In the genomic region with DNA sequence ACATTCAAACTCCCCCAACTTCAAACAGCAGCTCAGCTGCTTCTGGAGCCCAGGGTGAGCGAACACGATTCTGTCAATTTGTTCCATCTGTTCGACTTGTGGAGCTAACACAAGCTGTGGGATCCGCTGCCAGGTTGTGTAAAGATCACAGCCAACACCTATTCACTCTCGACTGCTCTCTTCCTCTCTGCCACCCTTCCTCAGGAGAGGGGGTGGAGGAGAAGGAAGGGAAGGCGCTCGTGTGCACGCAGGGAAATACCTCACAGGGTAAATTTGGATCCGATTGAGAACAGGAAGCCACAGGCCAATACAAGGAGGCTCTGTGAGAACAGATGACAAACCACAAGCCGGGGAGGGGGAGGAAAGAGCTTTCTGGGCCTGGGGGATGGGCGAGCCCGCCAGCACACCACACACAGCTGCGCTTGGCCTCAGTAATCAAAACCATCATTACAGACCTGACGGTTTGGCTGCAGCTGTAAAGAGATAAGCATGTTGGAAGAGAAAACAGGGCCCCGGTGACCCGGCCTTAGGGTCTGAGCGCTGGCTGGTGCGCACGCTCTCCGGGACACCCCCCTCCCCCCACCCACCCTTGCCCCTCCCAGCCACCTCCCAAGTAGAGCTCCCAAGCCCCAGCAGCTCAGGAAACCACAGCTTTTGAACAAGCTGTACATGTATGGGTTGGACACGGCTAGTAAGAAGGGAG, we compare ENCODE assay signal across 9 cellular contexts. TPM values are rescaled to one million over a fixed set of nuclear protein-coding genes. Genes with fewer than 3 reads are reported as not detected.
DNase-seq lines count a peak whose midpoint lies in the region; ATAC-seq lines count a peak whose summit lies in the region.
"Had no signal": no experiment of that assay in that cellular context is flagged by ENCODE, and none has a peak within 500 bp of the region (broad histone marks: within the 10 kb centered on the region; RNA-seq: fewer than 3 reads in every experiment).

No MANE protein-coding gene starts in this region.

- H3K27me3 Mint-ChIP-seq in activated CD4-positive, alpha-beta memory T cell treated with anti-CD3 and anti-CD28 coated beads, Interleukin-2, amount 10 ng/mL, durations not matched to agents 7 days and 5 days = peaks cover 18% of the 10 kb centered on the region

- H3K27ac Mint-ChIP-seq in activated CD4-positive, alpha-beta memory T cell treated with anti-CD3 and anti-CD28 coated beads, Interleukin-2, amount 10 ng/mL, durations not matched to agents 7 days and 5 days = peak overlapping the region; percentile 83

- peak; percentile 96 for ATAC-seq in HG03066 (IDR thresholded peaks at IDR 0.05; ENCODE audit: low read depth, unreplicated experiment)
- ATAC-seq: A549 had no signal

- H3K9me3 Mint-ChIP-seq in activated CD4-positive, alpha-beta memory T cell treated with anti-CD3 and anti-CD28 coated beads, Interleukin-2, amount 10 ng/mL, durations not matched to agents 7 days and 5 days = no peaks in the 10 kb centered on the region

- CTCF ChIA-PET in activated CD4-positive, alpha-beta memory T cell treated with anti-CD3 and anti-CD28 coated beads, Interleukin-2, amount 10 ng/mL, durations not matched to agents 7 days and 5 days (lab: Charles Lee) = interaction anchor here (1.0 to 1.6 kb wide), 4 partner anchors 13 to 755 kb away, joined by 3 to 4 read pairs (median 4); no protein-coding TSS in a partner anchor

- POLR2A ChIA-PET in activated CD4-positive, alpha-beta memory T cell treated with anti-CD3 and anti-CD28 coated beads, Interleukin-2, amount 10 ng/mL, durations not matched to agents 7 days and 5 days (lab: Charles Lee) = interaction anchor here (0.7 to 4.3 kb wide), 19 partner anchors 10 to 688 kb away, joined by 3 to 31 read pairs (median 4); a partner anchor contains a TSS

- H3K4me3 Mint-ChIP-seq in activated CD4-positive, alpha-beta memory T cell treated with anti-CD3 and anti-CD28 coated beads, Interleukin-2, amount 10 ng/mL, durations not matched to agents 7 days and 5 days = peak overlapping the region; percentile 75

- peak; percentile 29 for DNase-seq in NCI-H748 (lab: John Stamatoyannopoulos, UW; ENCODE audit: unreplicated experiment)
- DNase-seq in NCI-H748 treated with DMSO at 0.1 percent for 48 hours (lab: John Stamatoyannopoulos, UW) = no peak
- peak; percentile 91 to 95 for DNase-seq in NCI-H524 (lab: John Stamatoyannopoulos, UW)
- peak; percentile 90 for DNase-seq in activated CD4-positive, alpha-beta memory T cell treated with anti-CD3 and anti-CD28 coated beads, Interleukin-2, amount 10 ng/mL, durations not matched to agents 7 days and 5 days
- DNase-seq in ecto neural progenitor cell (ENCODE audit: low spot score) = peak; percentile 81
- DNase-seq in middle frontal gyrus (ENCODE audit: extremely low spot score, low spot score) = peak; percentile 55
- DNase-seq in stimulated activated CD8-positive, alpha-beta memory T cell treated with anti-CD3 and anti-CD28 coated beads, Interleukin-4, amount 100 ng/mL, for 4 hours (ENCODE audit: low read depth in 2 of 2, low spot score in 1 of 2) = peak; percentile 33 to 64

- H3K4me1 Mint-ChIP-seq in activated CD4-positive, alpha-beta memory T cell treated with anti-CD3 and anti-CD28 coated beads, Interleukin-2, amount 10 ng/mL, durations not matched to agents 7 days and 5 days = peaks cover 45% of the 10 kb centered on the region

- H3K36me3 Mint-ChIP-seq in activated CD4-positive, alpha-beta memory T cell treated with anti-CD3 and anti-CD28 coated beads, Interleukin-2, amount 10 ng/mL, durations not matched to agents 7 days and 5 days (ENCODE audit: low read depth) = peaks cover 39% of the 10 kb centered on the region

RNA-seq across cellular contexts. Expression of a gene that starts 54.2 kb away (rescaled TPM):
- total RNA-seq in activated CD4-positive, alpha-beta memory T cell treated with anti-CD3 and anti-CD28 coated beads, Interleukin-2, amount 10 ng/mL, durations not matched to agents 7 days and 5 days = 10 to 100 TPM; 17.2 to 19.2 TPM
